Comparison of ENCODE assay signal across 17 cellular contexts in genomic region chr2:65479528-65479927, GRCh38.
"Had no signal": no experiment of that assay in that cellular context is flagged by ENCODE, and none has a peak within 500 bp of the region (broad histone marks: within the 10 kb centered on the region; RNA-seq: fewer than 3 reads in every experiment).

No MANE protein-coding gene starts in this region.

- H3K36me3 Mint-ChIP-seq: activated naive CD4-positive, alpha-beta T cell treated with anti-CD3 and anti-CD28 coated beads, Interleukin-2, amount 10 ng/mL, durations not matched to agents 7 days and 5 days had no signal

- H3K4me1 Mint-ChIP-seq: activated CD4-positive, alpha-beta memory T cell treated with anti-CD3 and anti-CD28 coated beads, Interleukin-2, amount 10 ng/mL, durations not matched to agents 7 days and 5 days; activated naive CD4-positive, alpha-beta T cell treated with anti-CD3 and anti-CD28 coated beads, Interleukin-2, amount 10 ng/mL, durations not matched to agents 7 days and 5 days; naive B cell had no signal

- H3K36me3 ChIP-seq: cardiac muscle cell, gastroesophageal sphincter, neutrophil, tibial nerve had no signal

- H3K27ac Mint-ChIP-seq: activated CD4-positive, alpha-beta memory T cell treated with anti-CD3 and anti-CD28 coated beads, Interleukin-2, amount 10 ng/mL, durations not matched to agents 7 days and 5 days; activated naive CD4-positive, alpha-beta T cell treated with anti-CD3 and anti-CD28 coated beads, Interleukin-2, amount 10 ng/mL, durations not matched to agents 7 days and 5 days; activated T-cell treated with anti-CD3 and anti-CD28 coated beads, Interleukin-2, amount 50 U/mL, for 24 hours; endodermal cell; naive B cell had no signal

- H3K4me3 ChIP-seq: cardiac muscle cell, dorsolateral prefrontal cortex, gastroesophageal sphincter, tibial nerve had no signal

- DNase-seq: activated CD4-positive, alpha-beta memory T cell treated with anti-CD3 and anti-CD28 coated beads, Interleukin-2, amount 10 ng/mL, durations not matched to agents 7 days and 5 days; activated CD4-positive, alpha-beta T cell treated with anti-CD3 and anti-CD28 coated beads for 4 hours; activated naive CD4-positive, alpha-beta T cell treated with anti-CD3 and anti-CD28 coated beads, Interleukin-2, amount 10 ng/mL, durations not matched to agents 7 days and 5 days; activated T-cell treated with anti-CD3 and anti-CD28 coated beads, Interleukin-2, amount 50 U/mL, for 24 hours; dorsolateral prefrontal cortex; endodermal cell; hypothalamus; naive B cell; stimulated activated CD4-positive, alpha-beta T cell treated with anti-CD3 and anti-CD28 coated beads, Interleukin-15, amount 100 ng/mL, for 24 hours; stimulated activated CD4-positive, alpha-beta T cell treated with anti-CD3 and anti-CD28 coated beads, Interleukin-4, amount 100 ng/mL, for 1 hour; stimulated activated naive CD4-positive, alpha-beta T cell treated with Interleukin-2 at 50 U/mL for 16 hours; substantia nigra had no signal

- H3K9me3 ChIP-seq: gastroesophageal sphincter, neutrophil had no signal

- H3K27ac ChIP-seq: cardiac muscle cell, dorsolateral prefrontal cortex, gastroesophageal sphincter, neutrophil, tibial nerve, VCaP had no signal

- H3K4me3 Mint-ChIP-seq: activated CD4-positive, alpha-beta memory T cell treated with anti-CD3 and anti-CD28 coated beads, Interleukin-2, amount 10 ng/mL, durations not matched to agents 7 days and 5 days; activated naive CD4-positive, alpha-beta T cell treated with anti-CD3 and anti-CD28 coated beads, Interleukin-2, amount 10 ng/mL, durations not matched to agents 7 days and 5 days; activated T-cell treated with anti-CD3 and anti-CD28 coated beads, Interleukin-2, amount 50 U/mL, for 24 hours; endodermal cell; naive B cell had no signal

- H3K27me3 ChIP-seq: cardiac muscle cell, dorsolateral prefrontal cortex, gastroesophageal sphincter, neutrophil, tibial nerve had no signal

- H3K4me1 ChIP-seq: gastroesophageal sphincter, tibial nerve had no signal

- ATAC-seq: gastroesophageal sphincter had no signal
